In the genomic region with DNA sequence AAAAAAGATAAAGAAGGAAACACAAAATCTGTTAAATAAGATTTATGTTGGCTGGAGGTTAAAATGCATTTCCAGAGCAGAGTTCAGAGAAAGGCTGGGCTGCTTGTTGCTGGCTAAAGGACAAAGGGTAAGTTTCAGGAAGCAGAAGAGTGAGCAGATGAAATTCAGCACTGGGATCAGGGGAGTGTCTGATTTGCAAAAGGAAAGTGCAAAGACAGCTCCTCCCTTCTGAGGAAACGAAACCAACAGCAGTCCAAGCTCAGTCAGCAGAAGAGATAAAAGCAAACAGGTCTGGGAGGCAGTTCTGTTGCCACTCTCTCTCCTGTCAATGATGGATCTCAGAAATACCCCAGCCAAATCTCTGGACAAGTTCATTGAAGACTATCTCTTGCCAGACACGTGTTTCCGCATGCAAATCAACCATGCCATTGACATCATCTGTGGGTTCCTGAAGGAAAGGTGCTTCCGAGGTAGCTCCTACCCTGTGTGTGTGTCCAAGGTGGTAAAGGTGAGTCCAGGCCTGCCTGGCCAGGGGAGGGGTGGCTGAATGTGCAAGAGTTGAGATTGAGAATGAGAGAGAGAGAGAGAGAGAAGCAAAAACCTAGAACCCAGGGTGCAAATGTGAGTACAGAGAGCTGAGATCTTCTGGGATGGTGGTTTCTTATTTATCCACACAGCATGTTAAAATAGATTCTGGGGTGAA, we compare ENCODE assay signal across 8 cellular contexts. TPM values are rescaled to one million over a fixed set of nuclear protein-coding genes. Genes with fewer than 3 reads are reported as not detected.
DNase-seq lines count a peak whose midpoint lies in the region; ATAC-seq and TF ChIP-seq lines count a peak whose summit lies in the region.

TSS of gene OAS1 (plus strand) at position 251 of the 703 bp plus-strand sequence. CDS start at position 329, 78 bp downstream.

- ATAC-seq in GM19372 (IDR thresholded peaks at IDR 0.05; ENCODE audit: low read depth, unreplicated experiment): peak; percentile 70
- peak; percentile 74 for ATAC-seq in HG03442 (IDR thresholded peaks at IDR 0.05; ENCODE audit: unreplicated experiment)
- ATAC-seq in stimulated activated naive CD8-positive, alpha-beta T cell treated with anti-CD3 and anti-CD28 coated beads, Interleukin-15, amount 100 ng/mL, for 72 hours: peak; percentile 85

- H3K9me3 ChIP-seq in Peyer's patch: no peaks in the 10 kb centered on the region
- no peaks in the 10 kb centered on the region for H3K9me3 ChIP-seq in mammary epithelial cell (replicated peaks; ENCODE audit: insufficient read depth, low read length)

- H3K27ac ChIP-seq in Peyer's patch (peak within 1 kb of the TSS; percentile 77 to 91 (median 83)), mammary epithelial cell (ENCODE audit: insufficient read depth, low read depth, low read length) (no peak within 1 kb of the TSS)

- H3K36me3 ChIP-seq in Peyer's patch (peaks cover 0 to 12% (median 0%) of the 10 kb centered on the region in 3 donors), mammary epithelial cell (ENCODE audit: insufficient read depth, low read length) (no peaks in the 10 kb centered on the region)

- H3K4me3 Mint-ChIP-seq in stimulated activated naive CD8-positive, alpha-beta T cell treated with anti-CD3 and anti-CD28 coated beads, Interleukin-15, amount 100 ng/mL, for 72 hours: peak within 1 kb of the TSS; percentile 87 to 97

- peak; percentile 85 for DNase-seq in DMS53 treated with DMSO at 0.1 percent for 48 hours (lab: John Stamatoyannopoulos, UW; ENCODE audit: unreplicated experiment)
- peak in 2 of 3 donors; percentile 52 to 76 for DNase-seq in Peyer's patch
- DNase-seq in mammary epithelial cell: peak; percentile 61
- DNase-seq in left kidney (ENCODE audit: low read depth, low spot score): peak; percentile 83
- peak; percentile 14 to 34 for DNase-seq in stimulated activated naive CD8-positive, alpha-beta T cell treated with anti-CD3 and anti-CD28 coated beads, Interleukin-15, amount 100 ng/mL, for 72 hours
- no peak for DNase-seq in NCI-H1930 (lab: John Stamatoyannopoulos, UW)

- peak; percentile 73 to 85 for TF ChIP-seq POLR2A in Peyer's patch (IDR thresholded peaks at IDR 0.05)

- no peaks in the 10 kb centered on the region for H3K27me3 Mint-ChIP-seq in stimulated activated naive CD8-positive, alpha-beta T cell treated with anti-CD3 and anti-CD28 coated beads, Interleukin-15, amount 100 ng/mL, for 72 hours

- peak within 1 kb of the TSS; percentile 6 for H3K9ac ChIP-seq in mammary epithelial cell (ENCODE audit: insufficient read depth, low read length)

- CTCF ChIA-PET in mammary epithelial cell (lab: Charles Lee; ENCODE audit: low non-redundant PET): no interaction called here

- H4K20me1 ChIP-seq in mammary epithelial cell (ENCODE audit: insufficient read depth, low read length): no peaks in the 10 kb centered on the region

- TF ChIP-seq CTCF in Peyer's patch (IDR thresholded peaks at IDR 0.05): no peak
- TF ChIP-seq CTCF in mammary epithelial cell (conservative IDR thresholded peaks at IDR 0.05 in 1 of 2, IDR thresholded peaks at IDR 0.05 in 1 of 2; ENCODE audit: extremely low read depth in 1 of 2, insufficient read depth in 1 of 2, low read depth in 1 of 2, low read length in 2 of 2): no peak

- H3K4me1 ChIP-seq in Peyer's patch: peaks cover 0 to 54% (median 5%) of the 10 kb centered on the region in 4 donors
- peaks cover 4% of the 10 kb centered on the region for H3K4me1 ChIP-seq in mammary epithelial cell (ENCODE audit: insufficient read depth, low read length)

- H3K27ac Mint-ChIP-seq in stimulated activated naive CD8-positive, alpha-beta T cell treated with anti-CD3 and anti-CD28 coated beads, Interleukin-15, amount 100 ng/mL, for 72 hours: peak within 1 kb of the TSS; percentile 14 to 95

- peak within 1 kb of the TSS; percentile 89 for H2AFZ ChIP-seq in mammary epithelial cell (ENCODE audit: low read depth, low read length)

- H3K27me3 ChIP-seq in Peyer's patch: no peaks in the 10 kb centered on the region
- H3K27me3 ChIP-seq in mammary epithelial cell (ENCODE audit: insufficient read depth, low read length): no peaks in the 10 kb centered on the region

- no peaks in the 10 kb centered on the region for H3K79me2 ChIP-seq in mammary epithelial cell (ENCODE audit: insufficient read depth, low read length)

- intact Hi-C loops in mammary epithelial cell (cut with micrococcal nuclease): loop anchor here (2.0 kb wide), 1 partner anchor 30 kb away; no protein-coding TSS in a partner anchor

- dilution Hi-C loops in mammary epithelial cell (cut with HindIII; ENCODE audit: low sequenced_read_pairs): no loop called here

- H3K9me3 Mint-ChIP-seq in stimulated activated naive CD8-positive, alpha-beta T cell treated with anti-CD3 and anti-CD28 coated beads, Interleukin-15, amount 100 ng/mL, for 72 hours: no peaks in the 10 kb centered on the region

- 14% methylated on average over 4 of the region's 4 CpGs for WGBS in mammary epithelial cell (ENCODE audit: low coverage, missing lambda C conversion rate)

- H3K4me2 ChIP-seq in mammary epithelial cell (ENCODE audit: insufficient read depth, low read depth, low read length): peak within 1 kb of the TSS; percentile 56

- BruUV-seq in mammary epithelial cell (replicated peaks; lab: Mats Ljungman, UMichigan): no TSS peak

- peaks cover 60% of the 10 kb centered on the region for H3K4me1 Mint-ChIP-seq in stimulated activated naive CD8-positive, alpha-beta T cell treated with anti-CD3 and anti-CD28 coated beads, Interleukin-15, amount 100 ng/mL, for 72 hours

- in situ Hi-C loops in mammary epithelial cell (cut with MboI; ENCODE audit: low sequenced_read_pairs in 2 of 2): loop anchor here in 1 of 2 donors (10.0 kb wide), 1 partner anchor 78 kb away; no protein-coding TSS in a partner anchor

- peak within 1 kb of the TSS; percentile 39 to 69 (median 48) for H3K4me3 ChIP-seq in Peyer's patch
- H3K4me3 ChIP-seq in mammary epithelial cell (replicated peaks in 1 of 3; ENCODE audit: insufficient read depth in 1 of 3, low read depth in 2 of 3, low read length in 3 of 3): peak within 1 kb of the TSS; percentile 0 to 47 (median 32)

RNA-seq across cellular contexts. Expression of gene OAS1, which starts in this region (rescaled TPM):
- total RNA-seq in Peyer's patch (10 to 100 TPM; 33.9 to 73.1 (median 63.5) TPM), mammary epithelial cell (1 to 10 TPM; 4.0 to 4.2 TPM)
- polyA plus RNA-seq in mammary epithelial cell: 5.8 TPM
- not detected for polyA minus RNA-seq in mammary epithelial cell

Comparison
In these comparisons a context has a peak if more than half of its experiments do, and no peak if none do; other contexts are left out.
1. RNA of gene OAS1 (total RNA-seq): 33.9 to 73.1 TPM in Peyer's patch; 4.0 to 4.2 TPM in mammary epithelial cell; every median in the first group is over 4 times any median in the second.
2. DNase-seq: peak in DMS53 treated with DMSO at 0.1 percent for 48 hours (single experiment), Peyer's patch (2 of 3), mammary epithelial cell (single experiment), left kidney (single experiment) and stimulated activated naive CD8-positive, alpha-beta T cell treated with anti-CD3 and anti-CD28 coated beads, Interleukin-15, amount 100 ng/mL, for 72 hours (2 of 2); none in NCI-H1930 (0 of 2).
3. Peak in every context shown above with its lines, with median percentiles within 50 percentile points of each other: ATAC-seq.